In the genomic region with DNA sequence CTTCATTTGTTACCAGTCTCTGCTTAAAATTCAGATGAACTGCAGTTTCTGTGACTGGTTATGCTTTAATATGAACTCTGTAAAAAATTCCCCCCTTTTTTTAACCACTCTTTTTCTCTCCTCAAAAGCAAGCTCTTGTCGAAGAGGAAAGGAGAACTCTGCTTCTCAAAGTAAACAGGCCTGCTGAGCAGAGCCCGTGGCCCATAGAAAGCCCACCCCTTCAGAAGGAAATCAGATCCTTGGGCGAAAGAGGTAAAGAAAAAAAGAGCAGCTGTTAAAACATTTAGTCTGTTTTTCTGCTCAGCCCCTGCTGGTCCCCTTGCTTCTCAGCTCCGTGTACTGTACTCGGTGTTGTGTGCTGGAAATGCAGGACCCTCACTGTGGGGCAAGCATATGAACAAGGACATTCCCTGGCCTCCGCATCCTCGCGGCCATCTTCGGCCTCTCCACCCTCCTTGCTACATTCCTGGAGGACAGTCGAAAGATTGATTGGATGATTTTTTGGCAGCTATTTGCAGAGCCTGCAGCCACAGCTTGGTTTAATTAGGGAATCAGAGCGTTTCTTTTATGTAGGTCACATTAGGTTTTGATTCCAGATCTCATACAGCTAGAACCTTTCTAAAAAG, we compare ENCODE assay signal across 9 cellular contexts.
DNase-seq lines count a peak whose midpoint lies in the region; ATAC-seq and TF ChIP-seq lines count a peak whose summit lies in the region.
"Had no signal": no experiment of that assay in that cellular context is flagged by ENCODE, and none has a peak within 500 bp of the region (broad histone marks: within the 10 kb centered on the region; RNA-seq: fewer than 3 reads in every experiment).

No MANE protein-coding gene starts in this region.

- H3K9ac ChIP-seq in adipocyte (ENCODE audit: low read length) = peak overlapping the region; percentile 81

- no peak for ATAC-seq in HG03159 (IDR thresholded peaks at IDR 0.05; ENCODE audit: unreplicated experiment)
- ATAC-seq: GM12878 had no signal

- TF ChIP-seq CTCF in HFF-Myc (IDR thresholded peaks at IDR 0.05; ENCODE audit: low read depth, low read length, missing control alignments) (peak; percentile 13), testis (IDR thresholded peaks at IDR 0.05) (no peak)

- WGBS in testis, 2 donors = 18 to 30% methylated on average over 11 of the region's 11 CpGs

- H3K36me3 ChIP-seq in adipocyte (ENCODE audit: control insufficient read depth, insufficient read depth, low read length, severe bottlenecking) = no peaks in the 10 kb centered on the region
- no peaks in the 10 kb centered on the region for H3K36me3 ChIP-seq in testis (ENCODE audit: low read depth, missing control alignments)

- TF ChIP-seq POLR2A in testis (IDR thresholded peaks at IDR 0.05) = no peak

- peak overlapping the region in 1 of 2 donors; percentile 23 for H3K27ac ChIP-seq in testis

- intact Hi-C loops in testis (cut with DNase I; ENCODE audit: low total_unique reads) = loop anchor here (10.0 kb wide), 1 partner anchor 540 kb away; no protein-coding TSS in a partner anchor

- peaks cover 41% of the 10 kb centered on the region for H3K4me1 ChIP-seq in adipocyte (ENCODE audit: control insufficient read depth, insufficient read depth, low read length)
- no peaks in the 10 kb centered on the region for H3K4me1 ChIP-seq in testis

- H3K4me3 ChIP-seq in HFF-Myc (replicated peaks; ENCODE audit: low read depth, low read length) (no peak overlapping the region), adipocyte (ENCODE audit: low read length) (peak overlapping the region; percentile 67), testis (no peak overlapping the region)
- H3K4me3 ChIP-seq: GM12878 had no signal

- no peaks in the 10 kb centered on the region for H3K27me3 ChIP-seq in adipocyte (replicated peaks; ENCODE audit: control insufficient read depth, insufficient read depth, low read length)
- no peaks in the 10 kb centered on the region for H3K27me3 ChIP-seq in testis

- H3K9me3 ChIP-seq in adipocyte (ENCODE audit: control insufficient read depth, low read length) = no peaks in the 10 kb centered on the region
- H3K9me3 ChIP-seq in testis = no peaks in the 10 kb centered on the region

- DNase-seq in HFF-Myc (ENCODE audit: extremely low read depth, low read depth) = peak; percentile 56
- peak; percentile 73 for DNase-seq in adipocyte (ENCODE audit: low read depth)
- peak; percentile 14 for DNase-seq in hepatic stellate cell (ENCODE audit: low spot score)
- peak; percentile 29 for DNase-seq in testis
- DNase-seq in activated naive CD4-positive, alpha-beta T cell (lab: John Stamatoyannopoulos, UW) = no peak
- DNase-seq in NCI-H1105 (lab: John Stamatoyannopoulos, UW) = no peak
- DNase-seq: activated CD4-positive, alpha-beta T cell treated with anti-CD3 and anti-CD28 coated beads, Interleukin-2, amount 50 U/mL, for 4 hours had no signal

Comparison
In these comparisons a context has a peak if more than half of its experiments do, and no peak if none do; other contexts are left out.
1. DNase-seq: peak in HFF-Myc (single experiment), adipocyte (single experiment), hepatic stellate cell (single experiment) and testis (single experiment); none in activated naive CD4-positive, alpha-beta T cell (0 of 4) and NCI-H1105 (single experiment).